2 cellular contexts compared by ENCODE assay signal in genomic region chr11:33435201-33435600, GRCh38.
"Had no signal": no experiment of that assay in that cellular context is flagged by ENCODE, and none has a peak within 500 bp of the region (broad histone marks: within the 10 kb centered on the region; RNA-seq: fewer than 3 reads in every experiment).

No MANE protein-coding gene starts in this region.

- DNase-seq: GDM1, GF-D8 had no signal
